In the genomic region with DNA sequence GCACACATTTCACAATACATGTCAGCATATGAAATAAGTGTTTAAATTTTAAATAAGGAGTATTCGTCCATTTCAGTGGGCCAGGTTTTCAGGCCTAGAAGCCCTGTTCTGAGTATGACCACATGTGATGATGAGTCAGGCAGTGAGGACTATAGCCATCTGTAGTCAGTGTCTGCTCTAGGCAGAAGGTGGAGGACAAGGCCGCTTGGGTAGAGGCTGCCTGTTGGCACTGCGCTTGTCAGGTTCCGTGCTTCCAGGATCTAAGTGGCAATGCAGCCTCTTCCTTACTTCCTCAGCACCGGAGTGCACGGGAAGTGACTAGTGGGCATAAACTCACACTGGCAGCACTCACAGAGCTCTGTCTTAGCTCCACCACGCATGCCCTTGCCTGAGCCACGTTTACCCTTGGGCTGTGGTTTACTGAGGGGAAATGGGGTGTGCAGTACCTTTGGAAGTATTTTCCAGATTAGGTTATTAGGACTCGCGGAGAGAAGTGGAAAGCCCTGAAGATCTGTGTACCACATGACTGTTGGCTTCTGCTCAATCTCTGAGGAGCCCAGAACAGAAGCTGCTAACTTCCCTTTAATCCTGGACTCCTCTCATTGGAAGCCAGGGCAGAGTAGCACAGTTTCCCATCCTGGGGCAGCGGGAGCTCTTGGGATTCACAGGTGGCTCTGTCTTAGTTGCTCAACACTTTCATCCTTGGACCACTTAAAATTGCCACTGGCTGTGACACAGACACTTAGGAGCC, we compare ENCODE assay signal across 1 cellular context.
TF ChIP-seq lines count a peak whose summit lies in the region.

No MANE protein-coding gene starts in this region.

TF ChIP-seq in H1, 55 proteins besides CTCF, POLR2A, EP300 and RAD21:
- TF ChIP-seq YY1 (IDR thresholded peaks at IDR 0.05; ENCODE audit: low read depth, low read length) = no peak
- TF ChIP-seq JUN (IDR thresholded peaks at IDR 0.05; ENCODE audit: low read depth, low read length) = no peak
TF ChIP-seq in H1: peak in this region for 0.
